22 cellular contexts compared by ENCODE assay signal in the genomic region with DNA sequence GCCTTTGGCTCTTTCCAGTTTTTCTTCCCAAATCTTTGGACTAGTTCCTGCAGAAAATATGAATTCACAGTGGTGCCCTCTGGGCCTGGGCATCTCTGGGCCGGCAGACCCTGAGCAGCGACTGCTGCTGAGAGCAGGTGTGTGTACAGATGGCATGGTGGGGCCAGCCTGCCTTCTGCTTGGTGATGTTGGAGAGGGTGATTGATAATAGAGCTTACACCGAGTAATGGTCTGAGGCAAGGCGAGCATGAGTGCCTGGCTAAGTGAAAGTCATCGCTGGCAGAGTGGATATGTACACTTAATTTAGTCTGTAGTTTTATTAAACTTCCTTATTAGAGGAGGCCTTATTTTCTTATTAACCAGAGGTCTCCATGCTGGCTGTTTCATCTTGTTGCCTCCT.
DNase-seq lines count a peak whose midpoint lies in the region; ATAC-seq and TF ChIP-seq lines count a peak whose summit lies in the region.
"Had no signal": no experiment of that assay in that cellular context is flagged by ENCODE, and none has a peak within 500 bp of the region (broad histone marks: within the 10 kb centered on the region; RNA-seq: fewer than 3 reads in every experiment).

No MANE protein-coding gene starts in this region.

- no peaks in the 10 kb centered on the region for H3K36me3 Mint-ChIP-seq in type B pancreatic cell

- TF ChIP-seq CTCF in type B pancreatic cell (conservative IDR thresholded peaks at IDR 0.05), result no peak

- H3K4me1 Mint-ChIP-seq in type B pancreatic cell (ENCODE audit: unreplicated experiment), result peaks cover 12% of the 10 kb centered on the region

- peaks cover 6% of the 10 kb centered on the region for H3K9me3 Mint-ChIP-seq in type B pancreatic cell
- H3K9me3 Mint-ChIP-seq: activated CD4-positive, alpha-beta T cell treated with anti-CD3 and anti-CD28 coated beads, Interleukin-2, amount 10 ng/mL, durations not matched to agents 7 days and 5 days; activated naive CD4-positive, alpha-beta T cell treated with anti-CD3 and anti-CD28 coated beads, Interleukin-2, amount 50 U/mL, for 24 hours had no signal

- no peaks in the 10 kb centered on the region for H3K27me3 Mint-ChIP-seq in type B pancreatic cell
- H3K27me3 Mint-ChIP-seq: activated CD4-positive, alpha-beta T cell treated with anti-CD3 and anti-CD28 coated beads, Interleukin-2, amount 10 ng/mL, durations not matched to agents 7 days and 5 days; activated naive CD4-positive, alpha-beta T cell treated with anti-CD3 and anti-CD28 coated beads, Interleukin-2, amount 50 U/mL, for 24 hours had no signal

- peak overlapping the region; percentile 79 for H3K27ac Mint-ChIP-seq in type B pancreatic cell
- H3K27ac Mint-ChIP-seq: activated CD4-positive, alpha-beta T cell treated with anti-CD3 and anti-CD28 coated beads, Interleukin-2, amount 10 ng/mL, durations not matched to agents 7 days and 5 days; activated naive CD4-positive, alpha-beta T cell treated with anti-CD3 and anti-CD28 coated beads, Interleukin-2, amount 50 U/mL, for 24 hours had no signal

- DNase-seq in NCI-H1417 (lab: John Stamatoyannopoulos, UW) (peak in 2 of 3 experiments; percentile 67 to 83), NCI-H1417 treated with DMSO at 0.1 percent for 48 hours (lab: John Stamatoyannopoulos, UW) (no peak), NCI-H2227 treated with DMSO at 0.1 percent for 48 hours (lab: John Stamatoyannopoulos, UW) (peak; percentile 77), SHP77 treated with DMSO at 0.1 percent for 48 hours (lab: John Stamatoyannopoulos, UW) (peak; percentile 62), type B pancreatic cell (ENCODE audit: extremely low spot score, unreplicated experiment) (no peak), H4 (ENCODE audit: low spot score) (no peak)
- DNase-seq in stimulated activated naive CD8-positive, alpha-beta T cell treated with anti-CD3 and anti-CD28 coated beads, Interleukin-15, Interleukin-2, amounts not matched to agents 100 U/mL and 50 U/mL, for 24 hours, result no peak
- DNase-seq: activated CD4-positive, alpha-beta T cell treated with anti-CD3 and anti-CD28 coated beads, Interleukin-2, amount 10 ng/mL, durations not matched to agents 7 days and 5 days; BE2C; DND-41; foreskin fibroblast; left cardiac atrium; NCI-H526 treated with DMSO at 0.1 percent for 48 hours; RPMI8226; stimulated activated CD4-positive, alpha-beta T cell treated with anti-CD3 and anti-CD28 coated beads, Interleukin-15, amount 100 ng/mL, for 24 hours; stimulated activated naive CD4-positive, alpha-beta T cell; SW 1271; transverse colon had no signal

- ATAC-seq in stimulated activated naive CD8-positive, alpha-beta T cell treated with anti-CD3 and anti-CD28 coated beads, Interleukin-15, Interleukin-2, amounts not matched to agents 100 U/mL and 50 U/mL, for 24 hours, result no peak
- no peak for ATAC-seq in HG02759 (IDR thresholded peaks at IDR 0.05; ENCODE audit: unreplicated experiment)
- ATAC-seq: HepG2, left cardiac atrium, right cardiac atrium had no signal

- H3K4me3 Mint-ChIP-seq in type B pancreatic cell, result peak overlapping the region; percentile 56
- H3K4me3 Mint-ChIP-seq: activated CD4-positive, alpha-beta T cell treated with anti-CD3 and anti-CD28 coated beads, Interleukin-2, amount 10 ng/mL, durations not matched to agents 7 days and 5 days; activated naive CD4-positive, alpha-beta T cell treated with anti-CD3 and anti-CD28 coated beads, Interleukin-2, amount 50 U/mL, for 24 hours had no signal

Comparison
In these comparisons a context has a peak if more than half of its experiments do, and no peak if none do; other contexts are left out.
1. DNase-seq: peak in NCI-H1417 (2 of 3), NCI-H2227 treated with DMSO at 0.1 percent for 48 hours (single experiment) and SHP77 treated with DMSO at 0.1 percent for 48 hours (single experiment); none in NCI-H1417 treated with DMSO at 0.1 percent for 48 hours (single experiment), type B pancreatic cell (single experiment), stimulated activated naive CD8-positive, alpha-beta T cell treated with anti-CD3 and anti-CD28 coated beads, Interleukin-15, Interleukin-2, amounts not matched to agents 100 U/mL and 50 U/mL, for 24 hours (single experiment) and H4 (single experiment).